Comparison of ENCODE assay signal across 29 cellular contexts in the genomic region with DNA sequence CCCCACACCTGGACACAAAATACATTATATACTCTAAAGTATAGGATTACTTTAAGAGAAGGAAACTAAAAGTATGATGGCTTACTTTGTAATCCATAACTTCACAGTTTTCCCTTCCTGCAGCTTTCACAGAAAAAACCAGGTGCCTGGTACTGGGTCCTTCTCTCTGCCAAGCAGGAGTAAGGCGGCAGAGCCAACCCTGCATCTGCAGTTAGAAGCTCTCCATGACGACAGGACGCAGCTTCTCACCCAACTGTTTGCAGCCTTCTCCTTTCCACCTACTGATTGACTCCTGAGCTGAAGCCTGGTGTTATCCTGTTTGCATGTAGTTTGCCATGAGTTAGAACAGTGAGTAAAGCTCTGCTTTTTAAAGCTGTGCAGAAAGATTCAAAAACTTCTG. TPM values are rescaled to one million over a fixed set of nuclear protein-coding genes. Genes with fewer than 3 reads are reported as not detected.
"Had no signal": no experiment of that assay in that cellular context is flagged by ENCODE, and none has a peak within 500 bp of the region (broad histone marks: within the 10 kb centered on the region; RNA-seq: fewer than 3 reads in every experiment).

No MANE protein-coding gene starts in this region.

- DNase-seq: colonic mucosa; dermis blood vessel endothelial cell; effector memory CD4-positive, alpha-beta T cell; erythroblast; esophagus squamous epithelium; foreskin melanocyte; kidney; mesenchymal stem cell; midbrain; naive thymus-derived CD8-positive, alpha-beta T cell; occipital lobe; ovary; retina; stimulated activated CD4-positive, alpha-beta T cell treated with anti-CD3 and anti-CD28 coated beads, Interleukin-2, amount 100 ng/mL, for 24 hours; stimulated activated CD4-positive, alpha-beta T cell treated with anti-CD3 and anti-CD28 coated beads, Interleukin-4, amount 100 ng/mL, for 24 hours; stimulated activated naive CD8-positive, alpha-beta T cell treated with anti-CD3 and anti-CD28 coated beads, Interleukin-15, Interleukin-2, amounts not matched to agents 100 U/mL and 50 U/mL, for 24 hours; substantia nigra; upper lobe of left lung had no signal

- H3K4me1 Mint-ChIP-seq: central memory CD8-positive, alpha-beta T cell; naive thymus-derived CD8-positive, alpha-beta T cell; stimulated activated effector memory CD8-positive, alpha-beta T cell treated with anti-CD3 and anti-CD28 coated beads, Interleukin-12 subunit alpha, Interleukin-12 subunit beta, amount 100 ng/mL, for 72 hours had no signal

- H3K27ac ChIP-seq: colonic mucosa, esophagus squamous epithelium, ovary, upper lobe of left lung had no signal

- ATAC-seq: left lobe of liver; naive thymus-derived CD8-positive, alpha-beta T cell; sciatic nerve; stimulated activated effector memory CD8-positive, alpha-beta T cell treated with anti-CD3 and anti-CD28 coated beads, Interleukin-12 subunit alpha, Interleukin-12 subunit beta, amount 100 ng/mL, for 72 hours; stimulated activated naive CD8-positive, alpha-beta T cell treated with anti-CD3 and anti-CD28 coated beads, Interleukin-15, Interleukin-2, amounts not matched to agents 100 U/mL and 50 U/mL, for 24 hours had no signal

- H3K27ac Mint-ChIP-seq: naive thymus-derived CD8-positive, alpha-beta T cell; stimulated activated effector memory CD8-positive, alpha-beta T cell treated with anti-CD3 and anti-CD28 coated beads, Interleukin-12 subunit alpha, Interleukin-12 subunit beta, amount 100 ng/mL, for 72 hours had no signal

- H3K4me1 ChIP-seq: colonic mucosa had no signal

- H3K4me3 ChIP-seq: colonic mucosa, esophagus squamous epithelium, ovary, thoracic aorta, tibial nerve, upper lobe of left lung had no signal

- H3K36me3 ChIP-seq: colonic mucosa, esophagus squamous epithelium, ovary, thoracic aorta had no signal

- H3K9me3 Mint-ChIP-seq: central memory CD8-positive, alpha-beta T cell; naive thymus-derived CD8-positive, alpha-beta T cell; stimulated activated effector memory CD8-positive, alpha-beta T cell treated with anti-CD3 and anti-CD28 coated beads, Interleukin-12 subunit alpha, Interleukin-12 subunit beta, amount 100 ng/mL, for 72 hours had no signal

- H3K27me3 ChIP-seq: colonic mucosa, esophagus squamous epithelium, ovary, tibial nerve, upper lobe of left lung had no signal

- FAIRE-seq: endometrium, kidney, urothelium cell line had no signal

- H3K4me3 Mint-ChIP-seq: central memory CD8-positive, alpha-beta T cell; naive thymus-derived CD8-positive, alpha-beta T cell; stimulated activated effector memory CD8-positive, alpha-beta T cell treated with anti-CD3 and anti-CD28 coated beads, Interleukin-12 subunit alpha, Interleukin-12 subunit beta, amount 100 ng/mL, for 72 hours had no signal

- H3K36me3 Mint-ChIP-seq: naive thymus-derived CD8-positive, alpha-beta T cell; stimulated activated effector memory CD8-positive, alpha-beta T cell treated with anti-CD3 and anti-CD28 coated beads, Interleukin-12 subunit alpha, Interleukin-12 subunit beta, amount 100 ng/mL, for 72 hours had no signal

- H3K9me3 ChIP-seq: colonic mucosa, esophagus squamous epithelium, ovary, thoracic aorta, tibial nerve, upper lobe of left lung had no signal

RNA-seq across cellular contexts. Expression of gene MRAS, which starts 6.7 kb away (rescaled TPM):
- polyA plus RNA-seq: naive thymus-derived CD8-positive, alpha-beta T cell had no signal

RNA-seq across cellular contexts. Expression of gene NME9, which starts 25.4 kb away (rescaled TPM):
- total RNA-seq: chondrocyte, colonic mucosa, dermis blood vessel endothelial cell, left lobe of liver, pulmonary artery endothelial cell, skeletal muscle tissue, thoracic aorta, tibial nerve had no signal
